Comparison of ENCODE assay signal across 13 cellular contexts in the genomic region with DNA sequence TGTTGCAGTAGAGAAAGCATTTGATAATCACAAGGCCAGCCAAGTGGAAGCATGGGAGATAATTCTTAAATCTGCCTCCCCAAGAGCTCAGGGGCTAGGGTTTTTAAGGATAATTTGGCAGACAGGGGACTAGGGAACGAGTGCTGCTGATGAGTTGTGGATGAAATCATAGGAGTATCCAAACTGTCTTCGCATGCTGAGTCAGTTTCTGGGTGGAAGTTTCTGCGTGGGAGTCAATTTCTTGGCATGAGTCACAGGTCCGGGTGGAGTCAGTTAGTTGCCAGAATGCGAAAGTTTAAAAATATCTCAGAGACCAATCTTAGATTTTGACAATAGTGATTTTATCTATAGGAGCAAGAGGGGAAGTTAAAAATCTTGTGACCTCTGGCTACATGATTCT.
DNase-seq lines count a peak whose midpoint lies in the region; ATAC-seq and TF ChIP-seq lines count a peak whose summit lies in the region.
"Had no signal": no experiment of that assay in that cellular context is flagged by ENCODE, and none has a peak within 500 bp of the region (broad histone marks: within the 10 kb centered on the region; RNA-seq: fewer than 3 reads in every experiment).

No MANE protein-coding gene starts in this region.

- no peaks in the 10 kb centered on the region for H3K36me3 Mint-ChIP-seq in activated CD4-positive, alpha-beta memory T cell treated with anti-CD3 and anti-CD28 coated beads for 36 hours
- no peaks in the 10 kb centered on the region for H3K36me3 Mint-ChIP-seq in activated CD4-positive, alpha-beta memory T cell treated with anti-CD3 and anti-CD28 coated beads, Interleukin-2, amount 10 ng/mL, durations not matched to agents 7 days and 5 days (ENCODE audit: low read depth)

- no peak for TF ChIP-seq CTCF in right lobe of liver (IDR thresholded peaks at IDR 0.05)

- peak; percentile 72 for DNase-seq in activated CD4-positive, alpha-beta memory T cell treated with anti-CD3 and anti-CD28 coated beads for 36 hours
- DNase-seq in activated CD4-positive, alpha-beta memory T cell treated with anti-CD3 and anti-CD28 coated beads, Interleukin-2, amount 10 ng/mL, durations not matched to agents 7 days and 5 days = no peak
- DNase-seq in OCI-M1 (lab: John Stamatoyannopoulos, UW) (peak; percentile 34), right lobe of liver (no peak)
- DNase-seq in stimulated activated CD4-positive, alpha-beta T cell treated with anti-CD3 and anti-CD28 coated beads, Interleukin-4, amount 100 ng/mL, for 48 hours (ENCODE audit: low read depth in 2 of 2) = peak; percentile 2 to 19
- DNase-seq: ACHN, body of pancreas, NCI-H1048 had no signal

- H3K4me1 ChIP-seq in right lobe of liver = no peaks in the 10 kb centered on the region
- H3K4me1 ChIP-seq: body of pancreas, heart left ventricle, tibial nerve had no signal

- H3K27ac ChIP-seq in right lobe of liver = no peak overlapping the region
- H3K27ac ChIP-seq: body of pancreas, tibial nerve had no signal

- CTCF ChIA-PET in activated CD4-positive, alpha-beta memory T cell treated with anti-CD3 and anti-CD28 coated beads for 36 hours (lab: Charles Lee) = no interaction called here
- CTCF ChIA-PET in activated CD4-positive, alpha-beta memory T cell treated with anti-CD3 and anti-CD28 coated beads, Interleukin-2, amount 10 ng/mL, durations not matched to agents 7 days and 5 days (lab: Charles Lee) = no interaction called here

- no peak overlapping the region for H3K27ac Mint-ChIP-seq in activated CD4-positive, alpha-beta memory T cell treated with anti-CD3 and anti-CD28 coated beads for 36 hours
- no peak overlapping the region for H3K27ac Mint-ChIP-seq in activated CD4-positive, alpha-beta memory T cell treated with anti-CD3 and anti-CD28 coated beads, Interleukin-2, amount 10 ng/mL, durations not matched to agents 7 days and 5 days

- H3K4me1 Mint-ChIP-seq in activated CD4-positive, alpha-beta memory T cell treated with anti-CD3 and anti-CD28 coated beads for 36 hours (ENCODE audit: low read depth) = peaks cover 14% of the 10 kb centered on the region
- H3K4me1 Mint-ChIP-seq in activated CD4-positive, alpha-beta memory T cell treated with anti-CD3 and anti-CD28 coated beads, Interleukin-2, amount 10 ng/mL, durations not matched to agents 7 days and 5 days = peaks cover 11% of the 10 kb centered on the region

- TF ChIP-seq POLR2A in right lobe of liver (IDR thresholded peaks at IDR 0.05) = no peak

- intact Hi-C loops in activated CD4-positive, alpha-beta memory T cell treated with anti-CD3 and anti-CD28 coated beads for 36 hours (cut with micrococcal nuclease) = loop anchor here (10.0 kb wide), 1 partner anchor 181 kb away; no protein-coding TSS in a partner anchor
- intact Hi-C loops in right lobe of liver (cut with DNase I) = no loop called here

- peaks cover 8% of the 10 kb centered on the region for H3K9me3 Mint-ChIP-seq in activated CD4-positive, alpha-beta memory T cell treated with anti-CD3 and anti-CD28 coated beads for 36 hours
- H3K9me3 Mint-ChIP-seq in activated CD4-positive, alpha-beta memory T cell treated with anti-CD3 and anti-CD28 coated beads, Interleukin-2, amount 10 ng/mL, durations not matched to agents 7 days and 5 days = peaks cover 6% of the 10 kb centered on the region

- H3K27me3 ChIP-seq in right lobe of liver = no peaks in the 10 kb centered on the region
- H3K27me3 ChIP-seq: body of pancreas, heart left ventricle, tibial nerve had no signal

- no peak overlapping the region for H3K4me3 ChIP-seq in right lobe of liver
- H3K4me3 ChIP-seq: body of pancreas, heart left ventricle, tibial nerve had no signal

- ATAC-seq in esophagus mucosa (peak; percentile 50), GM18517 (IDR thresholded peaks at IDR 0.05; ENCODE audit: unreplicated experiment) (no peak), HG02870 (IDR thresholded peaks at IDR 0.05; ENCODE audit: unreplicated experiment) (no peak), right lobe of liver (no peak)
- ATAC-seq: body of pancreas had no signal

- no peaks in the 10 kb centered on the region for H3K9me3 ChIP-seq in right lobe of liver
- H3K9me3 ChIP-seq: body of pancreas had no signal

- WGBS in right lobe of liver (ENCODE audit: insufficient coverage, low coverage, low lambda C conversion rate, missing lambda C conversion rate) = 49% methylated on average over 4 of the region's 5 CpGs

- no peak overlapping the region for H3K4me3 Mint-ChIP-seq in activated CD4-positive, alpha-beta memory T cell treated with anti-CD3 and anti-CD28 coated beads for 36 hours
- no peak overlapping the region for H3K4me3 Mint-ChIP-seq in activated CD4-positive, alpha-beta memory T cell treated with anti-CD3 and anti-CD28 coated beads, Interleukin-2, amount 10 ng/mL, durations not matched to agents 7 days and 5 days

- H3K27me3 Mint-ChIP-seq in activated CD4-positive, alpha-beta memory T cell treated with anti-CD3 and anti-CD28 coated beads for 36 hours = peaks cover 5% of the 10 kb centered on the region
- H3K27me3 Mint-ChIP-seq in activated CD4-positive, alpha-beta memory T cell treated with anti-CD3 and anti-CD28 coated beads, Interleukin-2, amount 10 ng/mL, durations not matched to agents 7 days and 5 days = peaks cover 3% of the 10 kb centered on the region

- POLR2A ChIA-PET in activated CD4-positive, alpha-beta memory T cell treated with anti-CD3 and anti-CD28 coated beads for 36 hours (lab: Charles Lee) = interaction anchor here (0.9 kb wide), 1 partner anchor 268 kb away, joined by 3 read pairs; no protein-coding TSS in a partner anchor
- POLR2A ChIA-PET in activated CD4-positive, alpha-beta memory T cell treated with anti-CD3 and anti-CD28 coated beads, Interleukin-2, amount 10 ng/mL, durations not matched to agents 7 days and 5 days (lab: Charles Lee) = no interaction called here

- H3K36me3 ChIP-seq in right lobe of liver = no peaks in the 10 kb centered on the region
- H3K36me3 ChIP-seq: heart left ventricle, tibial nerve had no signal

Comparison
In these comparisons a context has a peak if more than half of its experiments do, and no peak if none do; other contexts are left out.
1. DNase-seq: peak in activated CD4-positive, alpha-beta memory T cell treated with anti-CD3 and anti-CD28 coated beads for 36 hours (single experiment), OCI-M1 (single experiment) and stimulated activated CD4-positive, alpha-beta T cell treated with anti-CD3 and anti-CD28 coated beads, Interleukin-4, amount 100 ng/mL, for 48 hours (2 of 2); none in activated CD4-positive, alpha-beta memory T cell treated with anti-CD3 and anti-CD28 coated beads, Interleukin-2, amount 10 ng/mL, durations not matched to agents 7 days and 5 days (single experiment) and right lobe of liver (0 of 3).